1 cellular context compared by ENCODE assay signal in genomic region chr14:58919262-58919661, GRCh38.
TF ChIP-seq lines count a peak whose summit lies in the region.

No MANE protein-coding gene starts in this region.

TF ChIP-seq in SK-N-SH, 30 proteins besides CTCF, POLR2A, EP300 and RAD21 (continued from another document):
- TF ChIP-seq MEF2A (IDR thresholded peaks at IDR 0.05; ENCODE audit: borderline replicate concordance, low read depth) = no peak
- TF ChIP-seq YY1 (IDR thresholded peaks at IDR 0.05; ENCODE audit: low read depth) = no peak
- TF ChIP-seq SMC3 (IDR thresholded peaks at IDR 0.05; ENCODE audit: low read depth, low read length) = no peak
- no peak for TF ChIP-seq EZH2phosphoT487 (IDR thresholded peaks at IDR 0.05; ENCODE audit: borderline replicate concordance, low read depth)
- no peak for TF ChIP-seq PBX3 (IDR thresholded peaks at IDR 0.05)
- no peak for TF ChIP-seq FOXM1 (IDR thresholded peaks at IDR 0.05; ENCODE audit: low read depth)
- TF ChIP-seq USF2 (IDR thresholded peaks at IDR 0.05; ENCODE audit: borderline replicate concordance, low read depth, low read length) = no peak
- no peak for TF ChIP-seq FOXJ3 (CRISPR knock-in tag; IDR thresholded peaks at IDR 0.05)
- TF ChIP-seq RXRA (IDR thresholded peaks at IDR 0.05; ENCODE audit: borderline replicate concordance, low read depth) = no peak
- TF ChIP-seq NFIC (IDR thresholded peaks at IDR 0.05; ENCODE audit: borderline replicate concordance) = no peak
- no peak for TF ChIP-seq CHD2 (IDR thresholded peaks at IDR 0.05; ENCODE audit: low read length, partially characterized antibody)
- TF ChIP-seq POLR2AphosphoS5 (IDR thresholded peaks at IDR 0.05; ENCODE audit: low read depth, low read length) = no peak
